ENCODE assay signal across 27 cellular contexts in the genomic region with DNA sequence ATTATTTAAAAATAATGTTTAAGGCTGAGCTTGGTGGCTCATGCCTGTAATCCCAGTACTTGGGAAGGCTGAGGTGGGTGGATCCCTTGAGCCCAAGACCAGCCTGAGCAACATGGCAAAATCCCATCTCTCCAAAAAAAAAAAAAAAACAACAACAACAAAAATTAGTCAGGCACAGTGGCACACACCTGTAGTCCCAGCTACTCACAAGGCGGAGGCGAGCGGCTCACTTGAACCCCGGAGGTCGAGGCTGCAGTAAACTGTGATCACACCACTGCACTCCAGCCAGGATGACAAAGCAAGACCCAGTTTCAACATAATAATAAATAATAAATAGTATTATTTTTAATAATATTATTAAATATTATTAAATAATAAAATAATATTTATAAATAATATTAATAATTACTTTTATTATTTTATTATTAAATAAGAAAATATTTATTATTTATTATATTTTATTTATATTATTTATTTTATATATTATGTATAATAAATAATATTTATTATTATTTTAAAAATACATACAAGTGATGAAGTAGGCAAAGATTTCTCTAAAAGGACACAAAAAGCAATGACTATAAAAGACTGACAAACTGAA. TPM values are rescaled to one million over a fixed set of nuclear protein-coding genes. Genes with fewer than 3 reads are reported as not detected.
"Had no signal": no experiment of that assay in that cellular context is flagged by ENCODE, and none has a peak within 500 bp of the region (broad histone marks: within the 10 kb centered on the region; RNA-seq: fewer than 3 reads in every experiment).

No MANE protein-coding gene starts in this region.

- ATAC-seq: activated CD4-positive, alpha-beta T cell treated with anti-CD3 and anti-CD28 coated beads for 36 hours; activated T-helper 17 cell treated with anti-CD3 and anti-CD28 coated beads, Interleukin-2, amount 50 U/mL, for 72 hours had no signal

- H3K4me3 Mint-ChIP-seq: activated CD4-positive, alpha-beta memory T cell treated with anti-CD3 and anti-CD28 coated beads, Interleukin-2, amount 10 ng/mL, durations not matched to agents 7 days and 5 days; activated CD4-positive, alpha-beta T cell treated with anti-CD3 and anti-CD28 coated beads for 36 hours; activated naive CD4-positive, alpha-beta T cell treated with anti-CD3 and anti-CD28 coated beads for 36 hours; activated naive CD8-positive, alpha-beta T cell; activated T-helper 17 cell treated with anti-CD3 and anti-CD28 coated beads, Interleukin-2, amount 50 U/mL, for 72 hours; brain; central memory CD8-positive, alpha-beta T cell; T-helper 1 cell treated with Interleukin-12 subunit alpha and Interleukin-12 subunit beta and Interleukin-4 antibody, amounts not matched to agents 30 μg/mL and 1 μg/mL, for 36 hours had no signal

- H3K9me3 Mint-ChIP-seq: activated CD4-positive, alpha-beta memory T cell treated with anti-CD3 and anti-CD28 coated beads, Interleukin-2, amount 10 ng/mL, durations not matched to agents 7 days and 5 days; activated naive CD4-positive, alpha-beta T cell treated with anti-CD3 and anti-CD28 coated beads for 36 hours; activated T-helper 17 cell treated with anti-CD3 and anti-CD28 coated beads, Interleukin-2, amount 50 U/mL, for 72 hours; brain; central memory CD8-positive, alpha-beta T cell; T-helper 1 cell treated with Interleukin-12 subunit alpha and Interleukin-12 subunit beta and Interleukin-4 antibody, amounts not matched to agents 30 μg/mL and 1 μg/mL, for 36 hours had no signal

- H3K36me3 Mint-ChIP-seq: brain had no signal

- H3K27ac Mint-ChIP-seq: activated CD4-positive, alpha-beta memory T cell treated with anti-CD3 and anti-CD28 coated beads, Interleukin-2, amount 10 ng/mL, durations not matched to agents 7 days and 5 days; activated CD4-positive, alpha-beta T cell treated with anti-CD3 and anti-CD28 coated beads for 36 hours; activated naive CD4-positive, alpha-beta T cell treated with anti-CD3 and anti-CD28 coated beads for 36 hours; activated naive CD8-positive, alpha-beta T cell; activated T-helper 17 cell treated with anti-CD3 and anti-CD28 coated beads, Interleukin-2, amount 50 U/mL, for 72 hours; brain; T-helper 1 cell treated with Interleukin-12 subunit alpha and Interleukin-12 subunit beta and Interleukin-4 antibody, amounts not matched to agents 30 μg/mL and 1 μg/mL, for 36 hours had no signal

- FAIRE-seq: astrocyte had no signal

- H3K4me1 Mint-ChIP-seq: activated CD4-positive, alpha-beta T cell treated with anti-CD3 and anti-CD28 coated beads for 36 hours; brain had no signal

- DNase-seq: activated CD4-positive, alpha-beta memory T cell treated with anti-CD3 and anti-CD28 coated beads, Interleukin-2, amount 10 ng/mL, durations not matched to agents 7 days and 5 days; activated CD4-positive, alpha-beta T cell treated with anti-CD3 and anti-CD28 coated beads for 36 hours; activated CD4-positive, alpha-beta T cell treated with anti-CD3 and anti-CD28 coated beads, Interleukin-2, amount 50 U/mL, for 1 hour; activated CD4-positive, CD25-positive, alpha-beta regulatory T cell; activated gamma-delta T cell; activated naive CD4-positive, alpha-beta T cell treated with anti-CD3 and anti-CD28 coated beads for 36 hours; activated T-cell treated with anti-CD3 and anti-CD28 coated beads for 4 hours; amygdala; KG1; NCI-H1048; NCI-H1694; NCI-H2029; NCI-H2107; NCI-H510A treated with DMSO at 0.1 percent for 48 hours; NCI-H69; SHP77 treated with DMSO at 0.1 percent for 48 hours; T-helper 9 cell had no signal

- H3K27me3 Mint-ChIP-seq: activated CD4-positive, alpha-beta memory T cell treated with anti-CD3 and anti-CD28 coated beads, Interleukin-2, amount 10 ng/mL, durations not matched to agents 7 days and 5 days; activated CD4-positive, alpha-beta T cell treated with anti-CD3 and anti-CD28 coated beads for 36 hours; activated naive CD8-positive, alpha-beta T cell; activated T-helper 17 cell treated with anti-CD3 and anti-CD28 coated beads, Interleukin-2, amount 50 U/mL, for 72 hours; brain; central memory CD8-positive, alpha-beta T cell had no signal

RNA-seq across cellular contexts. Expression of a gene that starts 8.4 kb away (rescaled TPM):
- total RNA-seq: LHCN-M2, M059J, SK-MEL-5 had no signal

RNA-seq across cellular contexts. Expression of a gene that starts 8.6 kb away (rescaled TPM):
- total RNA-seq: LHCN-M2, M059J, SK-MEL-5 had no signal

RNA-seq across cellular contexts. Expression of a gene that starts 26.7 kb away (rescaled TPM):
- total RNA-seq: activated CD4-positive, alpha-beta memory T cell treated with anti-CD3 and anti-CD28 coated beads, Interleukin-2, amount 10 ng/mL, durations not matched to agents 7 days and 5 days; activated CD4-positive, alpha-beta T cell treated with anti-CD3 and anti-CD28 coated beads for 36 hours; activated CD8-positive, alpha-beta memory T cell treated with anti-CD3 and anti-CD28 coated beads for 36 hours; activated naive CD4-positive, alpha-beta T cell treated with anti-CD3 and anti-CD28 coated beads for 36 hours; activated T-helper 17 cell treated with anti-CD3 and anti-CD28 coated beads, Interleukin-2, amount 50 U/mL, for 72 hours; SK-MEL-5 had no signal
